ENCODE assay signal across 8 cellular contexts in genomic region chr2:241507430-241508239, GRCh38. TPM values are rescaled to one million over a fixed set of nuclear protein-coding genes. Genes with fewer than 3 reads are reported as not detected.
A peak's percentile ranks its signal among the peaks of the same experiment; 100 is the strongest.
DNase-seq lines count a peak whose midpoint lies in the region; ATAC-seq and TF ChIP-seq lines count a peak whose summit lies in the region.

No MANE protein-coding gene starts in this region.

- no peaks in the 10 kb centered on the region for H3K27me3 Mint-ChIP-seq in CD8-positive, alpha-beta T cell (ENCODE audit: low read depth)
- H3K27me3 Mint-ChIP-seq in T-helper 2 cell treated with Interferon-gamma antibody and Interleukin-4, amounts not matched to agents 5 μg/mL and 100 μg/mL, for 36 hours (ENCODE audit: low read depth) = peaks cover 3% of the 10 kb centered on the region
- H3K27me3 Mint-ChIP-seq in chondrocyte (ENCODE audit: low read depth) = no peaks in the 10 kb centered on the region

- H3K4me3 ChIP-seq in CD8-positive, alpha-beta T cell (ENCODE audit: low read depth, low read length) = peak overlapping the region; percentile 71
- H3K4me3 ChIP-seq in left lung = peak overlapping the region; percentile 64 to 86

- intact Hi-C loops in CD8-positive, alpha-beta T cell (cut with DNase I, micrococcal nuclease) = loop anchor here (1.0 to 10.0 kb wide), 17 partner anchors 33 to 1483 kb away; partner anchors contain the start of genes ATG4B (in 2 of the 2), DTYMK (in 2 of the 2), THAP4 (in 2 of the 2) and D2HGDH (in 1 of the 2)
- intact Hi-C loops in left lung (cut with DNase I) = no loop called here

- H3K36me3 ChIP-seq in CD8-positive, alpha-beta T cell (ENCODE audit: insufficient read depth, low read length) = peaks cover 3% of the 10 kb centered on the region
- H3K36me3 ChIP-seq in left lung = no peaks in the 10 kb centered on the region

- H3K27me3 ChIP-seq in CD8-positive, alpha-beta T cell (ENCODE audit: insufficient read depth, low read length) = no peaks in the 10 kb centered on the region
- H3K27me3 ChIP-seq in left lung = peaks cover 0 to 8% of the 10 kb centered on the region in 2 donors

- H3K27ac ChIP-seq in CD8-positive, alpha-beta T cell (ENCODE audit: low read depth, low read length) = no peak overlapping the region
- H3K27ac ChIP-seq in left lung = peak overlapping the region; percentile 70 to 81

- peak; percentile 3 for ATAC-seq in CD8-positive, alpha-beta T cell
- ATAC-seq in GM19372 (IDR thresholded peaks at IDR 0.05; ENCODE audit: low read depth, unreplicated experiment) (peak; percentile 22), HG03442 (IDR thresholded peaks at IDR 0.05; ENCODE audit: unreplicated experiment) (peak; percentile 16), left lung (peak; percentile 30)

- peaks cover 24% of the 10 kb centered on the region for H3K4me1 Mint-ChIP-seq in CD8-positive, alpha-beta T cell (ENCODE audit: low read depth)
- peaks cover 10% of the 10 kb centered on the region for H3K4me1 Mint-ChIP-seq in T-helper 2 cell treated with Interferon-gamma antibody and Interleukin-4, amounts not matched to agents 5 μg/mL and 100 μg/mL, for 36 hours (ENCODE audit: low read depth)
- H3K4me1 Mint-ChIP-seq in chondrocyte (ENCODE audit: low read depth) = peaks cover 30% of the 10 kb centered on the region

- TF ChIP-seq CTCF in CD8-positive, alpha-beta T cell (IDR thresholded peaks at IDR 0.05) = no peak
- peak; percentile 72 for TF ChIP-seq CTCF in chondrocyte (IDR thresholded peaks at IDR 0.05)
- no peak for TF ChIP-seq CTCF in left lung (IDR thresholded peaks at IDR 0.05)

- H3K9me3 ChIP-seq in CD8-positive, alpha-beta T cell (ENCODE audit: low read length) = no peaks in the 10 kb centered on the region
- no peaks in the 10 kb centered on the region for H3K9me3 ChIP-seq in left lung

- H3K27ac Mint-ChIP-seq in CD8-positive, alpha-beta T cell = peak overlapping the region; percentile 73
- H3K27ac Mint-ChIP-seq in T-helper 2 cell treated with Interferon-gamma antibody and Interleukin-4, amounts not matched to agents 5 μg/mL and 100 μg/mL, for 36 hours = no peak overlapping the region
- H3K27ac Mint-ChIP-seq in chondrocyte (ENCODE audit: unreplicated experiment) = peak overlapping the region; percentile 82

- H3K36me3 Mint-ChIP-seq in CD8-positive, alpha-beta T cell = no peaks in the 10 kb centered on the region
- no peaks in the 10 kb centered on the region for H3K36me3 Mint-ChIP-seq in T-helper 2 cell treated with Interferon-gamma antibody and Interleukin-4, amounts not matched to agents 5 μg/mL and 100 μg/mL, for 36 hours (ENCODE audit: low read depth)
- H3K36me3 Mint-ChIP-seq in chondrocyte (ENCODE audit: low read depth) = peaks cover 3% of the 10 kb centered on the region

- CTCF ChIA-PET in CD8-positive, alpha-beta T cell (lab: Charles Lee) = no interaction called here

- H3K4me3 Mint-ChIP-seq in CD8-positive, alpha-beta T cell = peak overlapping the region; percentile 81
- H3K4me3 Mint-ChIP-seq in T-helper 2 cell treated with Interferon-gamma antibody and Interleukin-4, amounts not matched to agents 5 μg/mL and 100 μg/mL, for 36 hours = peak overlapping the region; percentile 80
- H3K4me3 Mint-ChIP-seq in chondrocyte (ENCODE audit: unreplicated experiment) = peak overlapping the region; percentile 85

- no peaks in the 10 kb centered on the region for H3K9me3 Mint-ChIP-seq in CD8-positive, alpha-beta T cell
- H3K9me3 Mint-ChIP-seq in T-helper 2 cell treated with Interferon-gamma antibody and Interleukin-4, amounts not matched to agents 5 μg/mL and 100 μg/mL, for 36 hours = no peaks in the 10 kb centered on the region
- no peaks in the 10 kb centered on the region for H3K9me3 Mint-ChIP-seq in chondrocyte (ENCODE audit: low read depth)

- POLR2A ChIA-PET in CD8-positive, alpha-beta T cell (lab: Charles Lee) = no interaction called here

- DNase-seq in CD8-positive, alpha-beta T cell = peak in 6 of 7 experiments; percentile 16 to 55 (median 30)
- DNase-seq in T-helper 2 cell treated with Interferon-gamma antibody and Interleukin-4, amounts not matched to agents 5 μg/mL and 100 μg/mL, for 36 hours (ENCODE audit: low spot score) = peak; percentile 24
- DNase-seq in chondrocyte (ENCODE audit: low spot score) (peak; percentile 94), left lung (peak in 1 of 2 donors; percentile 89), Ammon's horn (ENCODE audit: low spot score) (no peak)
- peak; percentile 14 for DNase-seq in stimulated activated CD8-positive, alpha-beta memory T cell treated with anti-CD3 and anti-CD28 coated beads, Interleukin-12 subunit alpha, Interleukin-12 subunit beta, amount 100 ng/mL, for 4 hours (ENCODE audit: low read depth)

- H3K4me1 ChIP-seq in CD8-positive, alpha-beta T cell (ENCODE audit: insufficient read depth, low read length) = peaks cover 21% of the 10 kb centered on the region
- peaks cover 16 to 30% of the 10 kb centered on the region in 2 donors for H3K4me1 ChIP-seq in left lung

RNA-seq across cellular contexts. Expression of gene STK25, which starts 0.7 kb away (rescaled TPM):
- total RNA-seq in CD8-positive, alpha-beta T cell = 10 to 100 TPM; 58.7 to 66.4 TPM
- total RNA-seq in chondrocyte = 158 to 174 TPM (median 169 TPM) in 3 replicates
- total RNA-seq in left lung = 100 to 1,000 TPM; 125 to 138 TPM

RNA-seq across cellular contexts. Expression of gene BOK, which starts 50.9 kb away (rescaled TPM):
- total RNA-seq in CD8-positive, alpha-beta T cell = not detected
- total RNA-seq in chondrocyte (28.5 to 46.8 TPM (median 44.6 TPM) in 3 replicates), left lung (10 to 100 TPM; 34.9 to 66.5 TPM)

Comparison
In these comparisons a context has a peak if more than half of its experiments do, and no peak if none do; other contexts are left out.
1. RNA of gene BOK, which starts 50.9 kb away (total RNA-seq): 34.9 to 66.5 TPM in left lung and 28.5 to 46.8 TPM in chondrocyte; not detected in CD8-positive, alpha-beta T cell; every median in the first group is over 10 times any median in the second.
2. intact Hi-C loops: an anchor here in CD8-positive, alpha-beta T cell (1.0 to 10.0 kb wide); none called in left lung.
3. Peak in every context shown above with its lines, with median percentiles within 50 percentile points of each other: ATAC-seq and H3K4me3 Mint-ChIP-seq.